In genomic region chr7:81299711-81300110, GRCh38 we compare ENCODE assay signal across 22 cellular contexts.
DNase-seq lines count a peak whose midpoint lies in the region; ATAC-seq, FAIRE-seq and TF ChIP-seq lines count a peak whose summit lies in the region.
"Had no signal": no experiment of that assay in that cellular context is flagged by ENCODE, and none has a peak within 500 bp of the region (broad histone marks: within the 10 kb centered on the region; RNA-seq: fewer than 3 reads in every experiment).

No MANE protein-coding gene starts in this region.

- no peaks in the 10 kb centered on the region for H3K9me2 ChIP-seq in PC-9 (ENCODE audit: insufficient read depth)

- H3K9me3 Mint-ChIP-seq in nephron, result peaks cover 5% of the 10 kb centered on the region
- H3K9me3 Mint-ChIP-seq: stimulated activated naive CD8-positive, alpha-beta T cell treated with anti-CD3 and anti-CD28 coated beads, Interleukin-15, Interleukin-2, amounts not matched to agents 100 ng/mL and 50 ng/mL, for 24 hours had no signal

- H3K79me2 ChIP-seq in ACC112 (ENCODE audit: control insufficient read depth, insufficient read depth, low read length, unreplicated experiment), result no peaks in the 10 kb centered on the region
- no peaks in the 10 kb centered on the region for H3K79me2 ChIP-seq in PC-9 (ENCODE audit: low read depth)
- no peaks in the 10 kb centered on the region for H3K79me2 ChIP-seq in endothelial cell of umbilical vein (ENCODE audit: control insufficient read depth, insufficient read depth, low read length)

- POLR2A ChIA-PET in PC-9 (lab: Charles Lee; ENCODE audit: unreplicated experiment), result no interaction called here
- POLR2A ChIA-PET in endothelial cell of umbilical vein (lab: Charles Lee), result no interaction called here

- no peak for DNase-seq in PC-9
- DNase-seq in endothelial cell of umbilical vein (ENCODE audit: low read depth, low spot score), result no peak
- no peak for DNase-seq in retina
- DNase-seq in hippocampal formation (lab: John Stamatoyannopoulos, UW), result no peak
- DNase-seq in activated CD4-positive, alpha-beta T cell treated with anti-CD3 and anti-CD28 coated beads for 48 hours, result no peak
- DNase-seq: activated effector memory CD4-positive, alpha-beta T cell treated with Interleukin-2 at 50 U/mL for 16 hours; CD4-positive, CD25-positive, alpha-beta regulatory T cell; central memory CD4-positive, alpha-beta T cell; DMS153; effector memory CD4-positive, alpha-beta T cell; natural killer cell; NCI-H146; NCI-H345; SHP77 had no signal

- H3K4me1 ChIP-seq in ACC112 (ENCODE audit: control insufficient read depth, insufficient read depth, low read length, unreplicated experiment) (peaks cover 41% of the 10 kb centered on the region), PC-9 (replicated peaks; ENCODE audit: insufficient read depth) (peaks cover 21% of the 10 kb centered on the region), endothelial cell of umbilical vein (ENCODE audit: control insufficient read depth, extremely low read depth, insufficient read depth, low read length) (peaks cover 20% of the 10 kb centered on the region)
- H3K4me1 ChIP-seq: adrenal gland had no signal

- no peak for ATAC-seq in GM19455 (IDR thresholded peaks at IDR 0.05; ENCODE audit: unreplicated experiment)
- ATAC-seq: natural killer cell had no signal

- H3K9me1 ChIP-seq in endothelial cell of umbilical vein (replicated peaks; ENCODE audit: control insufficient read depth, extremely low read depth, insufficient read depth, low read length), result no peaks in the 10 kb centered on the region

- BruUV-seq in PC-9 (replicated peaks; lab: Mats Ljungman, UMichigan), result no TSS peak
- no TSS peak for BruUV-seq in endothelial cell of umbilical vein (replicated peaks; lab: Mats Ljungman, UMichigan)

- H3K27ac ChIP-seq in ACC112 (ENCODE audit: low read depth, low read length) (peak overlapping the region; percentile 89), PC-9 (peak overlapping the region; percentile 7; the same call in 1 of the 2 replicates), endothelial cell of umbilical vein (ENCODE audit: insufficient read depth, low read depth, low read length) (no peak overlapping the region)
- H3K27ac ChIP-seq: adrenal gland had no signal

- no peaks in the 10 kb centered on the region for H4K20me1 ChIP-seq in PC-9 (ENCODE audit: insufficient read depth)
- H4K20me1 ChIP-seq in endothelial cell of umbilical vein (replicated peaks; ENCODE audit: control insufficient read depth, extremely low read depth, insufficient read depth, low read length), result no peaks in the 10 kb centered on the region

- dilution Hi-C loops in endothelial cell of umbilical vein (cut with MboI; ENCODE audit: extremely low pct_ligation_motif_present, low sequenced_read_pairs), result no loop called here

- H3K4me3 ChIP-seq in ACC112 (ENCODE audit: low read depth, low read length) (0 out of 2 replicates have a peak overlapping the region, but pooled peaks have one; percentile 9), PC-9 (no peak overlapping the region; the same call in 1 of the 2 replicates), endothelial cell of umbilical vein (replicated peaks in 1 of 3; ENCODE audit: insufficient read depth in 1 of 3, low read depth in 1 of 3, low read length in 3 of 3) (no peak overlapping the region)
- H3K4me3 ChIP-seq: adrenal gland, lung, vagina had no signal

- no peak for TF ChIP-seq POLR2A in endothelial cell of umbilical vein (IDR thresholded peaks at IDR 0.05; ENCODE audit: low read depth, low read length)

- intact Hi-C loops in PC-9 (cut with micrococcal nuclease; ENCODE audit: unreplicated experiment), result loop anchor here (1.0 to 5.0 kb wide), 4 partner anchors 14 to 226 kb away; no protein-coding TSS in a partner anchor
- intact Hi-C loops in endothelial cell of umbilical vein (cut with micrococcal nuclease), result loop anchor here (1.0 to 2.0 kb wide), 3 partner anchors 14 to 32 kb away; no protein-coding TSS in a partner anchor

- H3K27me3 Mint-ChIP-seq in nephron (ENCODE audit: low read depth), result peaks cover 7% of the 10 kb centered on the region
- H3K27me3 Mint-ChIP-seq: CD4-positive, CD25-positive, alpha-beta regulatory T cell; stimulated activated naive CD8-positive, alpha-beta T cell treated with anti-CD3 and anti-CD28 coated beads, Interleukin-15, Interleukin-2, amounts not matched to agents 100 ng/mL and 50 ng/mL, for 24 hours had no signal

- H3K27ac Mint-ChIP-seq in nephron, result peak overlapping the region in 2 of 3 experiments; percentile 71 to 79
- H3K27ac Mint-ChIP-seq: natural killer cell; stimulated activated naive CD8-positive, alpha-beta T cell treated with anti-CD3 and anti-CD28 coated beads, Interleukin-15, Interleukin-2, amounts not matched to agents 100 ng/mL and 50 ng/mL, for 24 hours had no signal

- no peak overlapping the region for H3K9ac ChIP-seq in endothelial cell of umbilical vein (replicated peaks; ENCODE audit: extremely low read depth, insufficient read depth, low read length)

- H3K4me2 ChIP-seq in PC-9 (peak overlapping the region; percentile 60), endothelial cell of umbilical vein (ENCODE audit: insufficient read depth, low read length) (peak overlapping the region; percentile 4)

- CTCF ChIA-PET in PC-9 (lab: Charles Lee) (interaction anchor here (0.7 kb wide), 1 partner anchor 33 kb away, joined by 3 read pairs; no protein-coding TSS in a partner anchor), endothelial cell of umbilical vein (lab: Charles Lee) (interaction anchor here (1.0 to 1.8 kb wide), 6 partner anchors 9 to 158 kb away, joined by 3 to 7 read pairs (median 3); no protein-coding TSS in a partner anchor)

- H3K4me3 Mint-ChIP-seq in nephron, result no peak overlapping the region
- H3K4me3 Mint-ChIP-seq: CD4-positive, CD25-positive, alpha-beta regulatory T cell; natural killer cell; stimulated activated naive CD8-positive, alpha-beta T cell treated with anti-CD3 and anti-CD28 coated beads, Interleukin-15, Interleukin-2, amounts not matched to agents 100 ng/mL and 50 ng/mL, for 24 hours had no signal

- no peak overlapping the region for H2AFZ ChIP-seq in ACC112 (ENCODE audit: low read length, unreplicated experiment)
- no peak overlapping the region for H2AFZ ChIP-seq in PC-9
- no peak overlapping the region for H2AFZ ChIP-seq in endothelial cell of umbilical vein (ENCODE audit: low read depth, low read length)

- H3K27me3 ChIP-seq in ACC112 (ENCODE audit: insufficient read depth, low read length) (no peaks in the 10 kb centered on the region), PC-9 (ENCODE audit: insufficient read depth, low read depth) (no peaks in the 10 kb centered on the region), endothelial cell of umbilical vein (ENCODE audit: control insufficient read depth in 2 of 2, insufficient read depth in 2 of 2, low read length in 2 of 2) (no peaks in the 10 kb centered on the region)
- H3K27me3 ChIP-seq: adrenal gland, vagina had no signal

- 0 out of 2 replicates have a peak, but pooled peaks cover 12% of the 10 kb centered on the region for H3F3A ChIP-seq in PC-9 (ENCODE audit: insufficient read depth, low read depth)

- FAIRE-seq in endothelial cell of umbilical vein (lab: Jason Lieb, UNC), result no peak
- FAIRE-seq: HTR-8/SVneo had no signal

- H3K9me3 ChIP-seq in PC-9 (ENCODE audit: insufficient read depth, low read depth) (no peaks in the 10 kb centered on the region), endothelial cell of umbilical vein (replicated peaks; ENCODE audit: control insufficient read depth, insufficient read depth, low read length) (no peaks in the 10 kb centered on the region)
- H3K9me3 ChIP-seq: adrenal gland, vagina had no signal

- no peaks in the 10 kb centered on the region for H3K36me3 ChIP-seq in ACC112 (ENCODE audit: insufficient read depth, low read length)
- no peaks in the 10 kb centered on the region for H3K36me3 ChIP-seq in PC-9 (ENCODE audit: low read depth)
- H3K36me3 ChIP-seq in endothelial cell of umbilical vein (ENCODE audit: control insufficient read depth in 2 of 2, extremely low read depth in 1 of 2, insufficient read depth in 2 of 2, low read length in 2 of 2), result no peaks in the 10 kb centered on the region
- H3K36me3 ChIP-seq: adrenal gland, vagina had no signal

- TF ChIP-seq CTCF in PC-9 (conservative IDR thresholded peaks at IDR 0.05) (no peak), endothelial cell of umbilical vein (IDR thresholded peaks at IDR 0.05; ENCODE audit: extremely low read depth in 1 of 2, insufficient read depth in 1 of 2, low read depth in 1 of 2, low read length in 2 of 2) (no peak), nephron (IDR thresholded peaks at IDR 0.05; ENCODE audit: unreplicated experiment in 3 of 3) (no peak)

- peaks cover 3% of the 10 kb centered on the region for H3K36me3 Mint-ChIP-seq in nephron (ENCODE audit: low read depth)
- H3K36me3 Mint-ChIP-seq: CD4-positive, CD25-positive, alpha-beta regulatory T cell; natural killer cell had no signal

- H3K4me1 Mint-ChIP-seq in nephron, result peaks cover 28% of the 10 kb centered on the region
- H3K4me1 Mint-ChIP-seq: CD4-positive, CD25-positive, alpha-beta regulatory T cell; natural killer cell had no signal

TF ChIP-seq in endothelial cell of umbilical vein, 7 proteins besides CTCF, POLR2A, EP300 and RAD21:
- TF ChIP-seq FOS (IDR thresholded peaks at IDR 0.05; ENCODE audit: borderline replicate concordance, insufficient read depth, low read length), result no peak
- TF ChIP-seq JUN (IDR thresholded peaks at IDR 0.05; ENCODE audit: borderline replicate concordance, insufficient read depth, insufficient read length, low read depth), result no peak
- no peak for TF ChIP-seq EZH2 (IDR thresholded peaks at IDR 0.05; ENCODE audit: borderline replicate concordance, low read depth, low read length, severe bottlenecking)
TF ChIP-seq in endothelial cell of umbilical vein: peak in this region for 0.
